Comparison of ENCODE assay signal across 29 cellular contexts in the genomic region with DNA sequence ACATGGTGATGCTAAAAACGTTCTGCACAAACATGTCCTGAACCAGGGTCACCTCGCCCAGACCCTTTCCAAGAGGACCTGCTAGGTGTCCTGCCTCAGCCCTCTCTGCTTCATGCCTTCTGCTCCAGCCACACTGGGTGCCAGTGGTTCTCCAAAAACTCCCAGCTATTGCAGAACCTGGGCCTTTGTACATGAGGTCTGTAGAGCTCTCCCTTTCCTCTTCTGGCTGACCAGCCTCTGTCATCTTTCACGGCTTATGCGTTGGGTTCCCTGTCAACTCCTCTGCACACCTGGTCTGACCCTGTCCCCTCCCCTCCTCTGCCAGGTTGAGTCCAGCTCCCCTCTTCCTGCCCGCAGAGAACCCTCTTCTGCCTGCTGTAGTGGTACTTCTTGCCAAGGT. TPM values are rescaled to one million over a fixed set of nuclear protein-coding genes. Genes with fewer than 3 reads are reported as not detected.
"Had no signal": no experiment of that assay in that cellular context is flagged by ENCODE, and none has a peak within 500 bp of the region (broad histone marks: within the 10 kb centered on the region; RNA-seq: fewer than 3 reads in every experiment).

No MANE protein-coding gene starts in this region.

- H3K36me3 ChIP-seq: ascending aorta, breast epithelium, cardiac muscle cell, colonic mucosa, esophagus squamous epithelium, gastroesophageal sphincter had no signal

- DNase-seq: activated CD4-positive, alpha-beta memory T cell treated with anti-CD3 and anti-CD28 coated beads, Interleukin-2, amount 10 ng/mL, durations not matched to agents 7 days and 5 days; activated CD4-positive, alpha-beta T cell treated with anti-CD3 and anti-CD28 coated beads for 1 hour; activated CD4-positive, alpha-beta T cell treated with anti-CD3 and anti-CD28 coated beads for 4 hours; activated CD4-positive, alpha-beta T cell treated with anti-CD3 and anti-CD28 coated beads, Interleukin-2, amount 10 ng/mL, durations not matched to agents 7 days and 5 days; activated CD4-positive, alpha-beta T cell treated with anti-CD3 and anti-CD28 coated beads, Interleukin-2, amount 50 U/mL, for 4 hours; activated CD4-positive, CD25-positive, alpha-beta regulatory T cell; activated CD8-positive, alpha-beta memory T cell treated with anti-CD3 and anti-CD28 coated beads, Interleukin-2, amount 50 U/mL, for 48 hours; activated gamma-delta T cell; activated naive CD4-positive, alpha-beta T cell; activated naive CD4-positive, alpha-beta T cell treated with anti-CD3 and anti-CD28 coated beads, Interleukin-2, amount 10 ng/mL, durations not matched to agents 7 days and 5 days; activated naive CD8-positive, alpha-beta T cell treated with anti-CD3 and anti-CD28 coated beads, Interleukin-2, amount 10 ng/mL, durations not matched to agents 7 days and 5 days; activated T-cell treated with anti-CD3 and anti-CD28 coated beads for 4 hours; activated T-cell treated with anti-CD3 and anti-CD28 coated beads, Interleukin-2, amount 50 U/mL, for 24 hours; activated T-cell treated with anti-CD3 and anti-CD28 coated beads, Interleukin-2, amount 50 U/mL, for 72 hours; central memory CD4-positive, alpha-beta T cell; cerebellar nuclear complex; colonic mucosa; effector CD8-positive, alpha-beta T cell; esophagus squamous epithelium; foreskin melanocyte; T-helper 2 cell had no signal

- H3K27me3 ChIP-seq: ascending aorta, breast epithelium, cardiac muscle cell, colonic mucosa, esophagus squamous epithelium, gastroesophageal sphincter had no signal

- H3K9me3 ChIP-seq: ascending aorta, breast epithelium, colonic mucosa, esophagus squamous epithelium, gastroesophageal sphincter had no signal

- H3K27ac ChIP-seq: ascending aorta, breast epithelium, cardiac muscle cell, colonic mucosa, epithelial cell of prostate, esophagus squamous epithelium, gastroesophageal sphincter had no signal

- H3K4me1 ChIP-seq: ascending aorta, breast epithelium, colonic mucosa had no signal

- ATAC-seq: activated naive CD4-positive, alpha-beta T cell treated with anti-CD3 and anti-CD28 coated beads, Interleukin-2, amount 50 U/mL, for 72 hours; activated T-cell treated with anti-CD3 and anti-CD28 coated beads, Interleukin-2, amount 50 U/mL, for 72 hours; gastroesophageal sphincter had no signal

- H3K4me3 ChIP-seq: ascending aorta, breast epithelium, cardiac muscle cell, colonic mucosa, esophagus squamous epithelium, gastroesophageal sphincter had no signal

RNA-seq across cellular contexts. Expression of a gene that starts 35.5 kb away (rescaled TPM):
- total RNA-seq: activated CD4-positive, alpha-beta memory T cell treated with anti-CD3 and anti-CD28 coated beads, Interleukin-2, amount 10 ng/mL, durations not matched to agents 7 days and 5 days; activated CD4-positive, alpha-beta T cell treated with anti-CD3 and anti-CD28 coated beads, Interleukin-2, amount 10 ng/mL, durations not matched to agents 7 days and 5 days; activated T-cell treated with anti-CD3 and anti-CD28 coated beads, Interleukin-2, amount 50 U/mL, for 72 hours; endothelial cell of umbilical vein; T-helper 1 cell treated with Interleukin-12 subunit alpha and Interleukin-12 subunit beta and Interleukin-4 antibody, amounts not matched to agents 30 ng/mL and 1 ng/mL, for 36 hours had no signal
